In genomic region chr19:45477713-45478453, GRCh38 we compare ENCODE assay signal across 8 cellular contexts. TPM values are rescaled to one million over a fixed set of nuclear protein-coding genes. Genes with fewer than 3 reads are reported as not detected.
DNase-seq lines count a peak whose midpoint lies in the region; ATAC-seq and TF ChIP-seq lines count a peak whose summit lies in the region.

No MANE protein-coding gene starts in this region.

- peaks cover 14% of the 10 kb centered on the region for H3K4me1 ChIP-seq in CD4-positive, alpha-beta memory T cell (ENCODE audit: insufficient read depth, low read length)

- no peaks in the 10 kb centered on the region for H3K36me3 ChIP-seq in CD4-positive, alpha-beta memory T cell (ENCODE audit: insufficient read depth, low read length)

- DNase-seq in CD4-positive, alpha-beta memory T cell = peak in 1 of 5 donors; percentile 74
- DNase-seq in UCSD-AML1 (lab: John Stamatoyannopoulos, UW; ENCODE audit: unreplicated experiment) (peak; percentile 26), fibroblast of mammary gland (ENCODE audit: low read depth) (no peak), retina (peak; percentile 90), SHP77 treated with DMSO at 0.1 percent for 48 hours (lab: John Stamatoyannopoulos, UW) (no peak)

- CTCF ChIA-PET in CD4-positive, alpha-beta memory T cell (lab: Charles Lee; ENCODE audit: partially characterized antibody) = interaction anchor here (0.7 to 16.8 kb wide), 22 partner anchors 9 to 408 kb away, joined by 3 to 487 read pairs (median 8); partner anchors contain the start of genes ERCC1, FOSB, IRF2BP1 and PPM1N

- H3K27me3 Mint-ChIP-seq in CD4-positive, alpha-beta memory T cell = peaks cover 1% of the 10 kb centered on the region in 2 donors

- H3K36me3 Mint-ChIP-seq in CD4-positive, alpha-beta memory T cell = peaks cover 1 to 18% of the 10 kb centered on the region in 2 donors

- POLR2A ChIA-PET in CD4-positive, alpha-beta memory T cell (lab: Charles Lee; ENCODE audit: partially characterized antibody) = interaction anchor here (0.6 to 5.6 kb wide), 21 partner anchors 10 to 228 kb away, joined by 3 to 202 read pairs (median 5); partner anchors contain the start of genes ERCC1, FOSB and OPA3

- H3K27ac ChIP-seq in CD4-positive, alpha-beta memory T cell (ENCODE audit: low read depth, low read length) = peak overlapping the region; percentile 93

- H3K27ac Mint-ChIP-seq in CD4-positive, alpha-beta memory T cell = peak overlapping the region; percentile 97 to 99 (median 98)

- ATAC-seq in HG02798 (IDR thresholded peaks at IDR 0.05; ENCODE audit: poor library complexity, unreplicated experiment) (peak; percentile 17), HG03571 (IDR thresholded peaks at IDR 0.05; ENCODE audit: unreplicated experiment) (no peak), GM18858 (IDR thresholded peaks at IDR 0.05; ENCODE audit: unreplicated experiment) (no peak)

- H3K27me3 ChIP-seq in CD4-positive, alpha-beta memory T cell (ENCODE audit: insufficient read depth, low read length) = no peaks in the 10 kb centered on the region

- H3K4me3 Mint-ChIP-seq in CD4-positive, alpha-beta memory T cell = peak overlapping the region; percentile 62 to 93 (median 84)

- TF ChIP-seq CTCF in fibroblast of mammary gland (conservative IDR thresholded peaks at IDR 0.05; ENCODE audit: control insufficient read depth, insufficient read depth, low read depth, low read length) = no peak

- H3K4me3 ChIP-seq in CD4-positive, alpha-beta memory T cell (ENCODE audit: low read length in 2 of 2) = peak overlapping the region; percentile 51 to 74
- H3K4me3 ChIP-seq in fibroblast of mammary gland (ENCODE audit: control insufficient read depth, low read depth, low read length) = peak overlapping the region; percentile 69

- H3K4me1 Mint-ChIP-seq in CD4-positive, alpha-beta memory T cell = peaks cover 25 to 50% (median 29%) of the 10 kb centered on the region in 4 donors

- no peaks in the 10 kb centered on the region for H3K9me3 ChIP-seq in CD4-positive, alpha-beta memory T cell (ENCODE audit: control insufficient read depth in 1 of 2, low read length in 2 of 2)

- intact Hi-C loops in CD4-positive, alpha-beta memory T cell (cut with micrococcal nuclease) = loop anchor here (1.0 kb wide), 5 partner anchors 9 to 55 kb away; partner anchors contain the start of gene ERCC1

- H3K9me3 Mint-ChIP-seq in CD4-positive, alpha-beta memory T cell = peaks cover 0 to 64% (median 0%) of the 10 kb centered on the region in 8 donors

RNA-seq across cellular contexts. Expression of gene FOSB, which starts 10.1 kb away (rescaled TPM):
- total RNA-seq in CD4-positive, alpha-beta memory T cell = 1 to 10 TPM; 4.2 to 4.7 TPM
- 10 to 100 TPM; 12.5 to 17.1 TPM for polyA plus RNA-seq in CD4-positive, alpha-beta memory T cell

RNA-seq across cellular contexts. Expression of gene RTN2, which starts 19.0 kb away (rescaled TPM):
- 1 to 10 TPM in 1 of 2 experiments, under 1 TPM in 1; 0.14 to 1.1 TPM for total RNA-seq in CD4-positive, alpha-beta memory T cell
- under 1 TPM in 1 of 2 donors, not detected in 1; 0.48 TPM for polyA plus RNA-seq in CD4-positive, alpha-beta memory T cell

RNA-seq across cellular contexts. Expression of gene PPM1N, which starts 20.4 kb away (rescaled TPM):
- 1 to 10 TPM; 5.8 to 7.9 TPM for total RNA-seq in CD4-positive, alpha-beta memory T cell
- 1 to 10 TPM; 3.7 to 4.0 TPM for polyA plus RNA-seq in CD4-positive, alpha-beta memory T cell

RNA-seq across cellular contexts. Expression of gene VASP, which starts 29.4 kb away (rescaled TPM):
- 10 to 100 TPM; 89.8 to 92.8 TPM for total RNA-seq in CD4-positive, alpha-beta memory T cell
- 10 to 100 TPM; 49.1 to 53.4 TPM for polyA plus RNA-seq in CD4-positive, alpha-beta memory T cell

RNA-seq across cellular contexts. Expression of gene ERCC1, which starts 54.2 kb away (rescaled TPM):
- total RNA-seq in CD4-positive, alpha-beta memory T cell = 10 to 100 TPM; 46.6 to 46.9 TPM
- 10 to 100 TPM; 36.2 to 38.3 TPM for polyA plus RNA-seq in CD4-positive, alpha-beta memory T cell

Comparison
In these comparisons a context has a peak if more than half of its experiments do, and no peak if none do; other contexts are left out.
1. DNase-seq: peak in UCSD-AML1 (single experiment) and retina (single experiment); none in fibroblast of mammary gland (single experiment) and SHP77 treated with DMSO at 0.1 percent for 48 hours (single experiment).